In genomic region chr4:124745988-124746801, GRCh38 we compare ENCODE assay signal across 22 cellular contexts. TPM values are rescaled to one million over a fixed set of nuclear protein-coding genes. Genes with fewer than 3 reads are reported as not detected.
DNase-seq lines count a peak whose midpoint lies in the region; ATAC-seq and TF ChIP-seq lines count a peak whose summit lies in the region.
"Had no signal": no experiment of that assay in that cellular context is flagged by ENCODE, and none has a peak within 500 bp of the region (broad histone marks: within the 10 kb centered on the region; RNA-seq: fewer than 3 reads in every experiment).

No MANE protein-coding gene starts in this region.

- 62% methylated on average over 5 of the region's 5 CpGs for WGBS in hepatocyte (ENCODE audit: low lambda C conversion rate, missing lambda C conversion rate)

- no peaks in the 10 kb centered on the region for H3K79me2 ChIP-seq in hepatocyte

- H4K20me1 ChIP-seq in hepatocyte (ENCODE audit: insufficient read depth, poor library complexity, severe bottlenecking) = no peaks in the 10 kb centered on the region
- H4K20me1 ChIP-seq: BLaER1 had no signal

- H2AFZ ChIP-seq in hepatocyte = no peak overlapping the region

- H3K27me3 ChIP-seq in ascending aorta (no peaks in the 10 kb centered on the region), hepatocyte (no peaks in the 10 kb centered on the region), stomach smooth muscle (ENCODE audit: control insufficient read depth in 1 of 2, insufficient read depth in 2 of 2, low read length in 2 of 2) (no peaks in the 10 kb centered on the region)
- H3K27me3 ChIP-seq: adrenal gland, BLaER1, foreskin keratinocyte, SJCRH30 had no signal

- no peak for TF ChIP-seq CTCF in ascending aorta (IDR thresholded peaks at IDR 0.05)
- TF ChIP-seq CTCF in hepatocyte (IDR thresholded peaks at IDR 0.05; ENCODE audit: poor library complexity) = no peak

- DNase-seq in ascending aorta (ENCODE audit: low spot score in 2 of 2) (no peak), fibroblast of gingiva (ENCODE audit: low read depth) (peak; percentile 62), hepatocyte (ENCODE audit: low spot score) (peak; percentile 23)
- DNase-seq: activated CD4-positive, alpha-beta T cell treated with anti-CD3 and anti-CD28 coated beads for 1 hour; activated T-cell treated with anti-CD3 and anti-CD28 coated beads, Interleukin-2, amount 50 U/mL, for 4 hours; adrenal gland; central memory CD4-positive, alpha-beta T cell; foreskin keratinocyte; H9; NCI-H1436 treated with DMSO at 0.1 percent for 48 hours; NCI-H510A treated with DMSO at 0.1 percent for 48 hours had no signal

- H3K36me3 ChIP-seq in ascending aorta (no peaks in the 10 kb centered on the region), hepatocyte (replicated peaks; ENCODE audit: insufficient read depth, low read depth) (no peaks in the 10 kb centered on the region), stomach smooth muscle (ENCODE audit: control insufficient read depth in 2 of 2, insufficient read depth in 2 of 2, low read length in 2 of 2) (no peaks in the 10 kb centered on the region)
- H3K36me3 ChIP-seq: adrenal gland, BLaER1, SJCRH30 had no signal

- H3K9ac ChIP-seq in stomach smooth muscle (ENCODE audit: low read length in 2 of 2) = no peak overlapping the region
- H3K9ac ChIP-seq: BLaER1, KMS-11 had no signal

- H3K27ac ChIP-seq in ascending aorta = peak overlapping the region; percentile 11 to 15
- no peak overlapping the region for H3K27ac ChIP-seq in hepatocyte
- H3K27ac ChIP-seq in stomach smooth muscle (ENCODE audit: low read length) = no peak overlapping the region
- H3K27ac ChIP-seq: BLaER1, foreskin keratinocyte, KMS-11, SJCRH30 had no signal

- H3K4me3 ChIP-seq in ascending aorta (peak overlapping the region; percentile 38 to 40), hepatocyte (no peak overlapping the region), stomach smooth muscle (ENCODE audit: low read length in 2 of 2) (peak overlapping the region; percentile 2 to 52)
- H3K4me3 ChIP-seq: BLaER1, GM12878, lung, SJCRH30 had no signal

- H3K4me1 ChIP-seq in ascending aorta = no peaks in the 10 kb centered on the region
- H3K4me1 ChIP-seq in hepatocyte (ENCODE audit: insufficient read depth) = no peaks in the 10 kb centered on the region
- no peaks in the 10 kb centered on the region for H3K4me1 ChIP-seq in stomach smooth muscle (ENCODE audit: control insufficient read depth, insufficient read depth, low read length)
- H3K4me1 ChIP-seq: adrenal gland, BLaER1, foreskin keratinocyte, SJCRH30 had no signal

- peak overlapping the region; percentile 25 for H3K4me2 ChIP-seq in hepatocyte
- H3K4me2 ChIP-seq: BLaER1, KMS-11 had no signal

- H3K9me3 ChIP-seq in ascending aorta = no peaks in the 10 kb centered on the region
- no peaks in the 10 kb centered on the region for H3K9me3 ChIP-seq in hepatocyte (ENCODE audit: low read depth)
- no peaks in the 10 kb centered on the region for H3K9me3 ChIP-seq in stomach smooth muscle (ENCODE audit: control insufficient read depth in 2 of 2, low read length in 2 of 2)
- H3K9me3 ChIP-seq: adrenal gland, BLaER1, SJCRH30 had no signal

- ATAC-seq in GM18867 (IDR thresholded peaks at IDR 0.05; ENCODE audit: unreplicated experiment) (no peak), GM21526 (IDR thresholded peaks at IDR 0.05; ENCODE audit: low FRiP score, unreplicated experiment) (no peak), HG03469 (IDR thresholded peaks at IDR 0.05; ENCODE audit: unreplicated experiment) (no peak), HG03354 (IDR thresholded peaks at IDR 0.05; ENCODE audit: poor library complexity, severe bottlenecking, unreplicated experiment) (no peak)
- ATAC-seq: activated T-cell treated with anti-CD3 and anti-CD28 coated beads, Interleukin-2, amount 50 U/mL, for 4 hours; foreskin keratinocyte; GM12878; Panc1 had no signal

- intact Hi-C loops in ascending aorta (cut with DNase I) = no loop called here

- no peaks in the 10 kb centered on the region for H3K9me2 ChIP-seq in hepatocyte (replicated peaks; ENCODE audit: insufficient read depth)

RNA-seq across cellular contexts. Expression of gene ANKRD50, which starts 33.7 kb away (rescaled TPM):
- total RNA-seq in ascending aorta = 26.9 TPM
- 33.7 and 37.4 TPM in 2 replicates for total RNA-seq in hepatocyte
- polyA plus RNA-seq in hepatocyte = 6.7 and 7.3 TPM in 2 replicates

Comparison
In these comparisons a context has a peak if more than half of its experiments do, and no peak if none do; other contexts are left out.
1. DNase-seq: peak in fibroblast of gingiva (single experiment) and hepatocyte (single experiment); none in ascending aorta (0 of 2).
2. H3K27ac ChIP-seq: peak in ascending aorta (2 of 2); none in hepatocyte (single experiment) and stomach smooth muscle (single experiment).